Comparison of ENCODE assay signal across 8 cellular contexts in the genomic region with DNA sequence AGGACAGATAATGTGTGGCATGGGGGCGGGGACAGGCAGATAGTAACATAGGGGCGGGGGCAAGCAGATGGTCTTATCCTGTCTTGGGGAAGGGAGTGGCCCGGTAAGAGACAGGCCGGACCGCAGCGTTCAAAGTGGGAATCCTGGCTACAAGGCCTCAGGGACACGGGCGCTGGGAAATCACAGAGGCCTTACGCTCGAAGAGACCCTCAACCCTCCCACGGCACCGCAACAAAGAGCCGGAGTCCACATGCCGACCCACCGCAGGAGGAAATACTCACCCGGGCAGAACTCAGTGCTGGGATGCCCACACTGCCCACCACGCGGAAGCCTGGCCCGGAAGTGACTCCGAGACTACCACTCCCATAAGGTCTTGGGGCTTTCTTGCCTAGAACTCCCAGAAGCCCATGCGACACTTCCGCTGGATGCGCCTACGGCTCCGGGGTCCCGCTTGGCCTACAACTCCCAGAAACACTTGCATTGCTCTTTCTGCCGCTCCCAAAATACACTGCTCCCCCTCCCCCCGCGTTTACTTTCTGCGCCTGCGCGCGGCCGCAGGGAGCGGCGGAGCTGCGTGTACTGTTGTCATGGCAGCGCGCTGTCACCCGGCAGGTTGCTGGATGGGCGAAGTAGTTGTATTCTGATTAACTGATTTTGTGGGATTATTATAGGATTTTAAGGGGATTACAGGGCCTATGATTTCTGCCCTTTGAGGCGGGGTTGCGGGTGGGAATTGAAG. TPM values are rescaled to one million over a fixed set of nuclear protein-coding genes. Genes with fewer than 3 reads are reported as not detected.
DNase-seq lines count a peak whose midpoint lies in the region; ATAC-seq and TF ChIP-seq lines count a peak whose summit lies in the region.

TSS of gene CTU1 (minus strand) at position 344 of the 739 bp plus-strand sequence. CDS start 3,840 bp downstream, outside the sequence.

- DNase-seq in CD1c-positive myeloid dendritic cell (ENCODE audit: extremely low spot score) (peak; percentile 100), NCI-H82 treated with DMSO at 0.1 percent for 48 hours (lab: John Stamatoyannopoulos, UW; ENCODE audit: unreplicated experiment) (peak; percentile 98), ecto neural progenitor cell (ENCODE audit: low spot score) (peak; percentile 98), lower leg skin (ENCODE audit: low spot score in 2 of 2) (peak; percentile 98 to 99)
- DNase-seq in activated CD8-positive, alpha-beta T cell treated with anti-CD3 and anti-CD28 coated beads for 36 hours = peak; percentile 99
- peak; percentile 95 for DNase-seq in stimulated activated CD4-positive, alpha-beta T cell treated with anti-CD3 and anti-CD28 coated beads, Interleukin-4, amount 100 ng/mL, for 48 hours (ENCODE audit: low read depth in 2 of 2)

- intact Hi-C loops in activated CD8-positive, alpha-beta T cell treated with anti-CD3 and anti-CD28 coated beads for 36 hours (cut with micrococcal nuclease) = no loop called here
- intact Hi-C loops in lower leg skin (cut with DNase I; ENCODE audit: low total_unique reads) = no loop called here

- H3K27me3 Mint-ChIP-seq in activated CD8-positive, alpha-beta T cell treated with anti-CD3 and anti-CD28 coated beads for 36 hours = no peaks in the 10 kb centered on the region

- no peak for TF ChIP-seq CTCF in activated CD8-positive, alpha-beta T cell treated with anti-CD3 and anti-CD28 coated beads for 36 hours (IDR thresholded peaks at IDR 0.05)
- TF ChIP-seq CTCF in lower leg skin (IDR thresholded peaks at IDR 0.05) = no peak

- CTCF ChIA-PET in activated CD8-positive, alpha-beta T cell treated with anti-CD3 and anti-CD28 coated beads for 36 hours (lab: Charles Lee) = no interaction called here

- peak within 1 kb of the TSS; percentile 43 for H3K4me3 ChIP-seq in lower leg skin (ENCODE audit: low read depth, poor library complexity, severe bottlenecking)

- H3K4me1 Mint-ChIP-seq in activated CD8-positive, alpha-beta T cell treated with anti-CD3 and anti-CD28 coated beads for 36 hours (ENCODE audit: low read depth) = peaks cover 33% of the 10 kb centered on the region

- H3K9me3 Mint-ChIP-seq in activated CD8-positive, alpha-beta T cell treated with anti-CD3 and anti-CD28 coated beads for 36 hours = no peaks in the 10 kb centered on the region

- POLR2A ChIA-PET in activated CD8-positive, alpha-beta T cell treated with anti-CD3 and anti-CD28 coated beads for 36 hours (lab: Charles Lee) = no interaction called here

- H3K4me3 Mint-ChIP-seq in activated CD8-positive, alpha-beta T cell treated with anti-CD3 and anti-CD28 coated beads for 36 hours = peak within 1 kb of the TSS; percentile 81

- ATAC-seq in GM19438 (IDR thresholded peaks at IDR 0.05; ENCODE audit: low read depth, unreplicated experiment) (peak; percentile 93), HG03575 (IDR thresholded peaks at IDR 0.05; ENCODE audit: extremely low read depth, insufficient number of reproducible peaks, low FRiP score, unreplicated experiment) (peak; percentile 42)
- peak; percentile 97 for ATAC-seq in activated CD8-positive, alpha-beta T cell treated with anti-CD3 and anti-CD28 coated beads for 36 hours

- peak within 1 kb of the TSS; percentile 94 for H3K27ac Mint-ChIP-seq in activated CD8-positive, alpha-beta T cell treated with anti-CD3 and anti-CD28 coated beads for 36 hours

- 0 to 1% methylated on average over 17 to 40 of the region's 43 CpGs for WGBS in lower leg skin, 2 donors

- no peak for TF ChIP-seq POLR2A in lower leg skin (IDR thresholded peaks at IDR 0.05)

- peaks cover 16% of the 10 kb centered on the region for H3K36me3 Mint-ChIP-seq in activated CD8-positive, alpha-beta T cell treated with anti-CD3 and anti-CD28 coated beads for 36 hours (ENCODE audit: low read depth)

RNA-seq across cellular contexts. Expression of gene CTU1, which starts in this region (rescaled TPM):
- total RNA-seq in activated CD8-positive, alpha-beta T cell treated with anti-CD3 and anti-CD28 coated beads for 36 hours = 10 to 100 TPM; 10.6 to 11.1 TPM
- 10 to 100 TPM; 11.3 to 18.1 (median 16.7) TPM for total RNA-seq in lower leg skin

Comparison
In these comparisons a context has a peak if more than half of its experiments do, and no peak if none do; other contexts are left out.
1. Peak in every context shown above with its lines: DNase-seq, ATAC-seq and H3K4me3 ChIP-seq.
2. ATAC-seq: peak in every context shown above with its lines; median percentile 97 in activated CD8-positive, alpha-beta T cell treated with anti-CD3 and anti-CD28 coated beads for 36 hours; 93 in GM19438; 42 in HG03575.